ENCODE assay signal across 9 cellular contexts in the genomic region with DNA sequence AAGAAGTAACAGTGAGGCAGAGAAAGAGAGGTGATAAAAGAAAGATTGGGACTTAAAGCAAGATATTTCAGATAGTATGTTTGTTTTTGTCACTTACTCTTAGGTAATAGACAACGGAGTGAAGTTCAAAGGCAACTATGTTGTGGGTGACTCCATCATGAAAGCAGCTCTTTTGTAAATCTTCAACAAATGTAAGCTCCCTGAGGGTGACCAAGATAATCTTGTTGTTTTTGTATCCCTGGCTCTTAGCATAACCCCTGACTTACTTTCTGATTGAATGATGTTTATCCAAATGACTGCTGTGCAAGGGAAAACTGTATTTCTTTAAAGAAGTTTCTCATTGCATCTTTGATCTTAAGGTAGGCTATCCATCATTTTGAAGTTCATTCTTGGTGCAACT. TPM values are rescaled to one million over a fixed set of nuclear protein-coding genes. Genes with fewer than 3 reads are reported as not detected.
DNase-seq lines count a peak whose midpoint lies in the region; ATAC-seq and TF ChIP-seq lines count a peak whose summit lies in the region.
"Had no signal": no experiment of that assay in that cellular context is flagged by ENCODE, and none has a peak within 500 bp of the region (broad histone marks: within the 10 kb centered on the region; RNA-seq: fewer than 3 reads in every experiment).

No MANE protein-coding gene starts in this region.

- H3K9me3 ChIP-seq in breast epithelium (no peaks in the 10 kb centered on the region), mammary epithelial cell (replicated peaks; ENCODE audit: insufficient read depth, low read length) (no peaks in the 10 kb centered on the region), muscle layer of duodenum (ENCODE audit: control insufficient read depth in 1 of 2, low read length in 2 of 2) (no peaks in the 10 kb centered on the region)

- peaks cover 21% of the 10 kb centered on the region for H3K4me1 Mint-ChIP-seq in MCF 10A (ENCODE audit: insufficient read depth, unreplicated experiment)

- no peaks in the 10 kb centered on the region for H4K20me1 ChIP-seq in mammary epithelial cell (ENCODE audit: insufficient read depth, low read length)

- peaks cover 6 to 10% of the 10 kb centered on the region in 2 donors for H3K4me1 ChIP-seq in breast epithelium
- H3K4me1 ChIP-seq in mammary epithelial cell (ENCODE audit: insufficient read depth, low read length): peaks cover 11% of the 10 kb centered on the region
- peaks cover 4 to 19% of the 10 kb centered on the region in 2 donors for H3K4me1 ChIP-seq in muscle layer of duodenum (ENCODE audit: control insufficient read depth in 1 of 2, insufficient read depth in 2 of 2, low read length in 2 of 2)

- no peak for TF ChIP-seq POLR2A in breast epithelium (IDR thresholded peaks at IDR 0.05)

- H3K9me3 Mint-ChIP-seq in MCF 10A (ENCODE audit: unreplicated experiment): no peaks in the 10 kb centered on the region

- BruUV-seq in MCF 10A (replicated peaks; lab: Mats Ljungman, UMichigan) (TSS peak; percentile 19), mammary epithelial cell (replicated peaks; lab: Mats Ljungman, UMichigan) (no TSS peak)

- H3K27me3 ChIP-seq in breast epithelium (no peaks in the 10 kb centered on the region), mammary epithelial cell (ENCODE audit: insufficient read depth, low read length) (no peaks in the 10 kb centered on the region), muscle layer of duodenum (ENCODE audit: low read depth, low read length) (no peaks in the 10 kb centered on the region)

- dilution Hi-C loops in mammary epithelial cell (cut with HindIII; ENCODE audit: low sequenced_read_pairs): no loop called here

- in situ Hi-C loops in mammary epithelial cell (cut with MboI; ENCODE audit: low sequenced_read_pairs in 2 of 2): loop anchor here in 1 of 2 donors (10.0 kb wide), 1 partner anchor 277 kb away; no protein-coding TSS in a partner anchor

- H3K4me3 Mint-ChIP-seq in MCF 10A (ENCODE audit: unreplicated experiment): peak overlapping the region; percentile 91

- POLR2A ChIA-PET in MCF 10A (lab: Yijun Ruan, JAX): interaction anchor here (0.8 to 2.2 kb wide), 6 partner anchors 17 to 795 kb away, joined by 3 to 11 read pairs (median 6); no protein-coding TSS in a partner anchor

- CTCF ChIA-PET in MCF 10A (lab: Yijun Ruan, JAX): interaction anchor here (0.6 to 2.4 kb wide), 7 partner anchors 255 to 708 kb away, joined by 3 to 17 read pairs (median 3); no protein-coding TSS in a partner anchor
- CTCF ChIA-PET in mammary epithelial cell (lab: Charles Lee; ENCODE audit: low non-redundant PET): interaction anchor here (0.5 to 1.5 kb wide), 4 partner anchors 93 to 1393 kb away, joined by 3 to 20 read pairs (median 8); no protein-coding TSS in a partner anchor

- peaks cover 57% of the 10 kb centered on the region for H3K79me2 ChIP-seq in mammary epithelial cell (ENCODE audit: insufficient read depth, low read length)

- peaks cover 7% of the 10 kb centered on the region for H3K36me3 Mint-ChIP-seq in MCF 10A (ENCODE audit: insufficient read depth, unreplicated experiment)

- intact Hi-C loops in MCF 10A (cut with micrococcal nuclease) (loop anchor here (5.0 kb wide), 1 partner anchor 94 kb away; no protein-coding TSS in a partner anchor), breast epithelium (cut with DNase I; ENCODE audit: low total_unique reads) (no loop called here), mammary epithelial cell (cut with micrococcal nuclease) (loop anchor here (1.0 to 5.0 kb wide), 3 partner anchors 79 to 429 kb away; a partner anchor contains a TSS)

- no peak overlapping the region for H3K4me3 ChIP-seq in breast epithelium
- peak overlapping the region; percentile 65 to 85 (median 80) for H3K4me3 ChIP-seq in mammary epithelial cell (replicated peaks in 1 of 3; ENCODE audit: insufficient read depth in 1 of 3, low read depth in 2 of 3, low read length in 3 of 3)
- peak overlapping the region; percentile 64 to 72 for H3K4me3 ChIP-seq in muscle layer of duodenum (ENCODE audit: low read depth in 1 of 2, low read length in 2 of 2)

- no peak for ATAC-seq in GM21515 (IDR thresholded peaks at IDR 0.05; ENCODE audit: unreplicated experiment)
- ATAC-seq: activated CD8-positive, alpha-beta T cell treated with anti-CD3 and anti-CD28 coated beads, Interleukin-2, amount 10 ng/mL, durations not matched to agents 7 days and 5 days had no signal

- no peak for DNase-seq in MCF 10A (ENCODE audit: unreplicated experiment)
- DNase-seq in breast epithelium (ENCODE audit: low spot score in 2 of 2): no peak
- no peak for DNase-seq in mammary epithelial cell
- DNase-seq in activated CD8-positive, alpha-beta memory T cell treated with anti-CD3 and anti-CD28 coated beads for 24 hours: no peak
- no peak for DNase-seq in medulla oblongata (ENCODE audit: extremely low spot score)
- DNase-seq in SIG-M5 (lab: John Stamatoyannopoulos, UW): no peak
- DNase-seq: activated CD8-positive, alpha-beta T cell treated with anti-CD3 and anti-CD28 coated beads, Interleukin-2, amount 10 ng/mL, durations not matched to agents 7 days and 5 days had no signal

- TF ChIP-seq CTCF in MCF 10A (IDR thresholded peaks at IDR 0.05; ENCODE audit: unreplicated experiment) (no peak), breast epithelium (IDR thresholded peaks at IDR 0.05) (no peak), mammary epithelial cell (conservative IDR thresholded peaks at IDR 0.05 in 1 of 2, IDR thresholded peaks at IDR 0.05 in 1 of 2; ENCODE audit: extremely low read depth in 1 of 2, insufficient read depth in 1 of 2, low read depth in 1 of 2, low read length in 2 of 2) (no peak)

- H3K27ac Mint-ChIP-seq in MCF 10A (ENCODE audit: low read depth, unreplicated experiment): no peak overlapping the region
- H3K27ac Mint-ChIP-seq: activated CD8-positive, alpha-beta T cell treated with anti-CD3 and anti-CD28 coated beads, Interleukin-2, amount 10 ng/mL, durations not matched to agents 7 days and 5 days had no signal

- no peaks in the 10 kb centered on the region for H3K27me3 Mint-ChIP-seq in MCF 10A (ENCODE audit: insufficient read depth, unreplicated experiment)

- peak overlapping the region; percentile 32 for H3K9ac ChIP-seq in mammary epithelial cell (ENCODE audit: insufficient read depth, low read length)

- H3K27ac ChIP-seq in breast epithelium: no peak overlapping the region
- no peak overlapping the region for H3K27ac ChIP-seq in mammary epithelial cell (ENCODE audit: insufficient read depth, low read depth, low read length)
- no peak overlapping the region for H3K27ac ChIP-seq in muscle layer of duodenum (ENCODE audit: low read length)

- H3K4me2 ChIP-seq in mammary epithelial cell (ENCODE audit: insufficient read depth, low read depth, low read length): peak overlapping the region; percentile 96

- H3K36me3 ChIP-seq in breast epithelium (no peaks in the 10 kb centered on the region), mammary epithelial cell (ENCODE audit: insufficient read depth, low read length) (peaks cover 5% of the 10 kb centered on the region), muscle layer of duodenum (ENCODE audit: control insufficient read depth in 1 of 2, insufficient read depth in 2 of 2, low read length in 2 of 2) (no peaks in the 10 kb centered on the region)

- H2AFZ ChIP-seq in mammary epithelial cell (ENCODE audit: low read depth, low read length): no peak overlapping the region

- 30% methylated on average over 1 of the region's 1 CpG for WGBS in mammary epithelial cell (ENCODE audit: low coverage, missing lambda C conversion rate)

RNA-seq across cellular contexts. Expression of a gene that starts 2.6 kb away (rescaled TPM):
- total RNA-seq in MCF 10A (2022) (11.6 and 19.8 TPM in 2 replicates), breast epithelium (1 to 10 TPM; 4.9 to 9.1 (median 7.2) TPM), mammary epithelial cell (10 to 100 TPM; 14.2 to 33.5 TPM)
- polyA plus RNA-seq in mammary epithelial cell: 10.3 TPM
- 100 TPM for polyA minus RNA-seq in mammary epithelial cell

Comparison
In these comparisons a context has a peak if more than half of its experiments do, and no peak if none do; other contexts are left out.
1. H3K4me3 ChIP-seq: peak in mammary epithelial cell (3 of 3) and muscle layer of duodenum (2 of 2); none in breast epithelium (0 of 3).